Comparison of ENCODE assay signal across 9 cellular contexts in the genomic region with DNA sequence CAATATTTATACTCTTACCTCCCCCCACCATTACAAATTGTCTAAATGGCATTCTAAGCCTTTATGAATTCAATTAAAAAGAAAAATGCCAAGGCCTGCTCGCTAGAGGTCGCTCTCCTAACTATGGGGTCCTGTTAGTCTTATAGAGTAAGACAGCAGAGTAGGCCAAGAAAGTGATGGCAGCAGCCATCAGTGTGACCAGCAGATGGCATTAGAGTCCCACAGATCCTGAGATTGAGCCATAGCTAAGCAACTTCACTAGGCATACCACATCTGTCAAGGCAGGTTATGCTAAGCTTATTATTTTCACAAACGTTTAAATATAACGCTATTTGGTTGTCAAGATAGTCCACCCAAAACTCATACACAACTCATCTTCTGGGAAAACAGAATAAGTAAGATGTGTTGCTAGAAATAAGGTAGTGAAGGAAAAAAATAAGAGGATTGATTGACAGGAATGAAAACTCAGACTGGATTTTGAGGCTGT. TPM values are rescaled to one million over a fixed set of nuclear protein-coding genes. Genes with fewer than 3 reads are reported as not detected.
DNase-seq lines count a peak whose midpoint lies in the region; ATAC-seq, FAIRE-seq and TF ChIP-seq lines count a peak whose summit lies in the region.
"Had no signal": no experiment of that assay in that cellular context is flagged by ENCODE, and none has a peak within 500 bp of the region (broad histone marks: within the 10 kb centered on the region; RNA-seq: fewer than 3 reads in every experiment).

No MANE protein-coding gene starts in this region.

- ATAC-seq in HG02943 (IDR thresholded peaks at IDR 0.05; ENCODE audit: low read depth, unreplicated experiment): peak; percentile 100
- ATAC-seq in heart right ventricle: peak; percentile 96 to 99 (median 98)

- intact Hi-C loops in heart right ventricle (cut with DNase I): loop anchor here (1.0 to 10.0 kb wide), 13 partner anchors 57 to 523 kb away; a partner anchor contains a TSS

- H3K27ac ChIP-seq in 22Rv1 (no peak overlapping the region), heart right ventricle (no peak overlapping the region)
- H3K27ac ChIP-seq: BLaER1 had no signal

- H3K4me3 ChIP-seq in adipocyte (ENCODE audit: low read length): no peak overlapping the region
- H3K4me3 ChIP-seq in heart right ventricle: no peak overlapping the region
- H3K4me3 ChIP-seq: BLaER1 had no signal

- H3K36me3 ChIP-seq in adipocyte (ENCODE audit: control insufficient read depth, insufficient read depth, low read length, severe bottlenecking): no peaks in the 10 kb centered on the region
- H3K36me3 ChIP-seq in heart right ventricle: no peaks in the 10 kb centered on the region
- H3K36me3 ChIP-seq: BLaER1 had no signal

- H3K9ac ChIP-seq in adipocyte (ENCODE audit: low read length): no peak overlapping the region
- H3K9ac ChIP-seq: BLaER1 had no signal

- FAIRE-seq in GM18507 (lab: Jason Lieb, UNC): peak; percentile 97

- DNase-seq in GM18507 (ENCODE audit: extremely low spot score, insufficient read length, low read depth) (peak; percentile 77), NCI-H1694 (lab: John Stamatoyannopoulos, UW) (peak; percentile 97), SW480 (ENCODE audit: low spot score) (peak; percentile 90), adipocyte (ENCODE audit: low read depth) (peak; percentile 97), heart right ventricle (peak; percentile 64 to 89), renal cortical epithelial cell (ENCODE audit: low read depth) (peak; percentile 96)

- WGBS in heart right ventricle, 2 donors: 0% methylated on average over 4 of the region's 4 CpGs

- H3K4me1 ChIP-seq in adipocyte (ENCODE audit: control insufficient read depth, insufficient read depth, low read length) (no peaks in the 10 kb centered on the region), heart right ventricle (no peaks in the 10 kb centered on the region)
- H3K4me1 ChIP-seq: BLaER1 had no signal

- H3K9me3 ChIP-seq in adipocyte (ENCODE audit: control insufficient read depth, low read length) (no peaks in the 10 kb centered on the region), heart right ventricle (no peaks in the 10 kb centered on the region)
- H3K9me3 ChIP-seq: BLaER1 had no signal

- H3K27me3 ChIP-seq in adipocyte (replicated peaks; ENCODE audit: control insufficient read depth, insufficient read depth, low read length): no peaks in the 10 kb centered on the region
- H3K27me3 ChIP-seq in heart right ventricle: no peaks in the 10 kb centered on the region
- H3K27me3 ChIP-seq: BLaER1 had no signal

- TF ChIP-seq CTCF in 22Rv1 (IDR thresholded peaks at IDR 0.05): peak; percentile 99
- TF ChIP-seq CTCF in heart right ventricle (IDR thresholded peaks at IDR 0.05): peak; percentile 98 to 100 (median 99)

RNA-seq across cellular contexts. Expression of a gene that starts 57.6 kb away (rescaled TPM):
- 10 to 100 TPM; 43.0 to 96.1 (median 73.6) TPM for total RNA-seq in heart right ventricle
- 10 to 100 TPM in 1 of 2 donors, 1 to 10 TPM in 1; 6.7 to 13.6 TPM for polyA plus RNA-seq in heart right ventricle
- total RNA-seq in renal cortical epithelial cell: 23.1 and 59.2 TPM in 2 replicates
